In genomic region chr9:91824591-91825339, GRCh38 we compare ENCODE assay signal across 12 cellular contexts.
A peak's percentile ranks its signal among the peaks of the same experiment; 100 is the strongest.
DNase-seq lines count a peak whose midpoint lies in the region; ATAC-seq and TF ChIP-seq lines count a peak whose summit lies in the region.
"Had no signal": no experiment of that assay in that cellular context is flagged by ENCODE, and none has a peak within 500 bp of the region (broad histone marks: within the 10 kb centered on the region; RNA-seq: fewer than 3 reads in every experiment).

No MANE protein-coding gene starts in this region.

- no peak for TF ChIP-seq CTCF in left ventricle myocardium inferior (IDR thresholded peaks at IDR 0.05; ENCODE audit: borderline replicate concordance)

- H3K27ac ChIP-seq in left ventricle myocardium inferior (replicated peaks) = peak overlapping the region; percentile 19
- H3K27ac ChIP-seq: HL-60, neutrophil, WERI-Rb-1 had no signal

- peak overlapping the region; percentile 30 for H3K4me3 ChIP-seq in left ventricle myocardium inferior

- no peaks in the 10 kb centered on the region for H3K9me3 ChIP-seq in left ventricle myocardium inferior (replicated peaks)
- H3K9me3 ChIP-seq: neutrophil had no signal

- intact Hi-C loops in left ventricle myocardium inferior (cut with micrococcal nuclease) = no loop called here
- intact Hi-C loops in sciatic nerve (cut with DNase I) = no loop called here

- peak; percentile 77 for ATAC-seq in sciatic nerve

- H3K36me3 ChIP-seq in left ventricle myocardium inferior = no peaks in the 10 kb centered on the region
- H3K36me3 ChIP-seq: neutrophil, WERI-Rb-1 had no signal

- peak; percentile 14 for DNase-seq in Daoy (ENCODE audit: low read depth)
- peak; percentile 46 for DNase-seq in dedifferentiated amniotic fluid mesenchymal stem cell (ENCODE audit: extremely low spot score)
- DNase-seq in left ventricle myocardium inferior = peak; percentile 44
- DNase-seq in sciatic nerve (ENCODE audit: low spot score) = no peak
- no peak for DNase-seq in stimulated activated CD4-positive, alpha-beta T cell treated with anti-CD3 and anti-CD28 coated beads, Interleukin-1b, Interleukin-23, amount 100 ng/mL, for 48 hours
- DNase-seq in occipital lobe (lab: John Stamatoyannopoulos, UW) = no peak
- DNase-seq in NCI-H748 treated with DMSO at 0.1 percent for 48 hours (lab: John Stamatoyannopoulos, UW) = no peak
- DNase-seq in GOT3 (lab: John Stamatoyannopoulos, UW) = no peak
- DNase-seq: stimulated activated CD4-positive, alpha-beta T cell treated with anti-CD3 and anti-CD28 coated beads, Interleukin-15, amount 100 ng/mL, for 24 hours; WERI-Rb-1 had no signal

- H3K27me3 ChIP-seq in left ventricle myocardium inferior (ENCODE audit: low read depth) = peaks cover 17% of the 10 kb centered on the region

- H3K4me1 ChIP-seq in left ventricle myocardium inferior = no peaks in the 10 kb centered on the region

Comparison
In these comparisons a context has a peak if more than half of its experiments do, and no peak if none do; other contexts are left out.
1. DNase-seq: peak in Daoy (single experiment), dedifferentiated amniotic fluid mesenchymal stem cell (single experiment) and left ventricle myocardium inferior (single experiment); none in sciatic nerve (single experiment), stimulated activated CD4-positive, alpha-beta T cell treated with anti-CD3 and anti-CD28 coated beads, Interleukin-1b, Interleukin-23, amount 100 ng/mL, for 48 hours (single experiment), occipital lobe (single experiment), NCI-H748 treated with DMSO at 0.1 percent for 48 hours (single experiment) and GOT3 (single experiment).